In genomic region chr20:4051413-4052138, GRCh38 we compare ENCODE assay signal across 1 cellular context.
TF ChIP-seq lines count a peak whose summit lies in the region.

No MANE protein-coding gene starts in this region.

TF ChIP-seq in GM23338, 12 proteins besides CTCF, POLR2A, EP300 and RAD21 (continued from another document):
- no peak for TF ChIP-seq ZNF462 (CRISPR knock-in tag; IDR thresholded peaks at IDR 0.05)
- TF ChIP-seq EZH2 (IDR thresholded peaks at IDR 0.05; ENCODE audit: low read depth, unreplicated experiment) = no peak
